In the genomic region with DNA sequence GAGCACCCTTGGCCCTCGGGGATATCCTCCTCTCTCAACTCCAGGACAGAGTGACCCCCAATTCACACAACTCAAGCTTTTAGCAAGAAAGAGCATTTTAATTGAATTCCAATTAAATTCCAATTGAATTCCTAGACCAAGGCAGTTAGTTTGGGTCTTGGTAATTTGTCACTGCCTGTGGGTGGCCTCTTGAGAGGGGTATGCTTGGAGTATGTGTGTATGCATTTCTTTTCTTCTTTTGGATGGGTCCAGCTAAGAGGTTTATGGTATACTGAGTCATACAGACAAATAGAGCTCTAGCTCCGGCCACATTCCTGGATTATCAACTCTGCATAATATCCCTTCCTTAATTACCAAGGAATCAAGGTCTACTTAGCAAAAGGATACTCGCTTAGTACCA, we compare ENCODE assay signal across 1 cellular context.
TF ChIP-seq lines count a peak whose summit lies in the region.

No MANE protein-coding gene starts in this region.

TF ChIP-seq in GM23338, 12 proteins besides CTCF, POLR2A, EP300 and RAD21 (continued from another document):
- TF ChIP-seq STAT1 (IDR thresholded peaks at IDR 0.05; ENCODE audit: unreplicated experiment) (no peak), NANOG (IDR thresholded peaks at IDR 0.05; ENCODE audit: borderline replicate concordance) (no peak), POLR2AphosphoS5 (IDR thresholded peaks at IDR 0.05; ENCODE audit: low read depth) (no peak), ZNF114 (CRISPR knock-in tag; IDR thresholded peaks at IDR 0.05) (no peak), JUNB (IDR thresholded peaks at IDR 0.05; ENCODE audit: unreplicated experiment) (no peak)
- TF ChIP-seq, protein P1, sequence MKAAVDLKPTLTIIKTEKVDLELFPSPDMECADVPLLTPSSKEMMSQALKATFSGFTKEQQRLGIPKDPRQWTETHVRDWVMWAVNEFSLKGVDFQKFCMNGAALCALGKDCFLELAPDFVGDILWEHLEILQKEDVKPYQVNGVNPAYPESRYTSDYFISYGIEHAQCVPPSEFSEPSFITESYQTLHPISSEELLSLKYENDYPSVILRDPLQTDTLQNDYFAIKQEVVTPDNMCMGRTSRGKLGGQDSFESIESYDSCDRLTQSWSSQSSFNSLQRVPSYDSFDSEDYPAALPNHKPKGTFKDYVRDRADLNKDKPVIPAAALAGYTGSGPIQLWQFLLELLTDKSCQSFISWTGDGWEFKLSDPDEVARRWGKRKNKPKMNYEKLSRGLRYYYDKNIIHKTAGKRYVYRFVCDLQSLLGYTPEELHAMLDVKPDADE (IDR thresholded peaks at IDR 0.05), result no peak
- TF ChIP-seq, protein P2, sequence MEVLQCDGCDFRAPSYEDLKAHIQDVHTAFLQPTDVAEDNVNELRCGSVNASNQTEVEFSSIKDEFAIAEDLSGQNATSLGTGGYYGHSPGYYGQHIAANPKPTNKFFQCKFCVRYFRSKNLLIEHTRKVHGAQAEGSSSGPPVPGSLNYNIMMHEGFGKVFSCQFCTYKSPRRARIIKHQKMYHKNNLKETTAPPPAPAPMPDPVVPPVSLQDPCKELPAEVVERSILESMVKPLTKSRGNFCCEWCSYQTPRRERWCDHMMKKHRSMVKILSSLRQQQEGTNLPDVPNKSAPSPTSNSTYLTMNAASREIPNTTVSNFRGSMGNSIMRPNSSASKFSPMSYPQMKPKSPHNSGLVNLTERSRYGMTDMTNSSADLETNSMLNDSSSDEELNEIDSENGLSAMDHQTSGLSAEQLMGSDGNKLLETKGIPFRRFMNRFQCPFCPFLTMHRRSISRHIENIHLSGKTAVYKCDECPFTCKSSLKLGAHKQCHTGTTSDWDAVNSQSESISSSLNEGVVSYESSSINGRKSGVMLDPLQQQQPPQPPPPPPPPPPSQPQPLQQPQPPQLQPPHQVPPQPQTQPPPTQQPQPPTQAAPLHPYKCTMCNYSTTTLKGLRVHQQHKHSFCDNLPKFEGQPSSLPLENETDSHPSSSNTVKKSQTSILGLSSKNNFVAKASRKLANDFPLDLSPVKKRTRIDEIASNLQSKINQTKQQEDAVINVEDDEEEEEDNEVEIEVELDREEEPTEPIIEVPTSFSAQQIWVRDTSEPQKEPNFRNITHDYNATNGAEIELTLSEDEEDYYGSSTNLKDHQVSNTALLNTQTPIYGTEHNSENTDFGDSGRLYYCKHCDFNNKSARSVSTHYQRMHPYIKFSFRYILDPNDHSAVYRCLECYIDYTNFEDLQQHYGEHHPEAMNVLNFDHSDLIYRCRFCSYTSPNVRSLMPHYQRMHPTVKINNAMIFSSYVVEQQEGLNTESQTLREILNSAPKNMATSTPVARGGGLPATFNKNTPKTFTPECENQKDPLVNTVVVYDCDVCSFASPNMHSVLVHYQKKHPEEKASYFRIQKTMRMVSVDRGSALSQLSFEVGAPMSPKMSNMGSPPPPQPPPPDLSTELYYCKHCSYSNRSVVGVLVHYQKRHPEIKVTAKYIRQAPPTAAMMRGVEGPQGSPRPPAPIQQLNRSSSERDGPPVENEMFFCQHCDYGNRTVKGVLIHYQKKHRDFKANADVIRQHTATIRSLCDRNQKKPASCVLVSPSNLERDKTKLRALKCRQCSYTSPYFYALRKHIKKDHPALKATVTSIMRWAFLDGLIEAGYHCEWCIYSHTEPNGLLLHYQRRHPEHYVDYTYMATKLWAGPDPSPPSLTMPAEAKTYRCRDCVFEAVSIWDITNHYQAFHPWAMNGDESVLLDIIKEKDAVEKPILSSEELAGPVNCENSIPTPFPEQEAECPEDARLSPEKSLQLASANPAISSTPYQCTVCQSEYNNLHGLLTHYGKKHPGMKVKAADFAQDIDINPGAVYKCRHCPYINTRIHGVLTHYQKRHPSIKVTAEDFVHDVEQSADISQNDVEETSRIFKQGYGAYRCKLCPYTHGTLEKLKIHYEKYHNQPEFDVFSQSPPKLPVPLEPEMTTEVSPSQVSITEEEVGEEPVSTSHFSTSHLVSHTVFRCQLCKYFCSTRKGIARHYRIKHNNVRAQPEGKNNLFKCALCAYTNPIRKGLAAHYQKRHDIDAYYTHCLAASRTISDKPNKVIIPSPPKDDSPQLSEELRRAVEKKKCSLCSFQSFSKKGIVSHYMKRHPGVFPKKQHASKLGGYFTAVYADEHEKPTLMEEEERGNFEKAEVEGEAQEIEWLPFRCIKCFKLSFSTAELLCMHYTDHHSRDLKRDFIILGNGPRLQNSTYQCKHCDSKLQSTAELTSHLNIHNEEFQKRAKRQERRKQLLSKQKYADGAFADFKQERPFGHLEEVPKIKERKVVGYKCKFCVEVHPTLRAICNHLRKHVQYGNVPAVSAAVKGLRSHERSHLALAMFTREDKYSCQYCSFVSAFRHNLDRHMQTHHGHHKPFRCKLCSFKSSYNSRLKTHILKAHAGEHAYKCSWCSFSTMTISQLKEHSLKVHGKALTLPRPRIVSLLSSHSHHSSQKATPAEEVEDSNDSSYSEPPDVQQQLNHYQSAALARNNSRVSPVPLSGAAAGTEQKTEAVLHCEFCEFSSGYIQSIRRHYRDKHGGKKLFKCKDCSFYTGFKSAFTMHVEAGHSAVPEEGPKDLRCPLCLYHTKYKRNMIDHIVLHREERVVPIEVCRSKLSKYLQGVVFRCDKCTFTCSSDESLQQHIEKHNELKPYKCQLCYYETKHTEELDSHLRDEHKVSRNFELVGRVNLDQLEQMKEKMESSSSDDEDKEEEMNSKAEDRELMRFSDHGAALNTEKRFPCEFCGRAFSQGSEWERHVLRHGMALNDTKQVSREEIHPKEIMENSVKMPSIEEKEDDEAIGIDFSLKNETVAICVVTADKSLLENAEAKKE (CRISPR knock-in tag; IDR thresholded peaks at IDR 0.05), result no peak
